29 cellular contexts compared by ENCODE assay signal in genomic region chr19:13705201-13705600, GRCh38.
"Had no signal": no experiment of that assay in that cellular context is flagged by ENCODE, and none has a peak within 500 bp of the region (broad histone marks: within the 10 kb centered on the region; RNA-seq: fewer than 3 reads in every experiment).

No MANE protein-coding gene starts in this region.

- H3K27ac Mint-ChIP-seq: dendritic cell treated with granulocyte-macrophage colony-stimulating factor and Interleukin-4, amounts not matched to agents 40 ng/mL and 50 ng/mL, for 4 days; effector memory CD8-positive, alpha-beta T cell; endodermal cell had no signal

- H3K4me1 ChIP-seq: colonic mucosa, foreskin keratinocyte, gastrocnemius medialis had no signal

- H3K4me3 ChIP-seq: colonic mucosa, coronary artery, dorsolateral prefrontal cortex, esophagus muscularis mucosa, esophagus squamous epithelium, gastrocnemius medialis, gastroesophageal sphincter, heart left ventricle, heart right ventricle had no signal

- H3K36me3 ChIP-seq: colonic mucosa, esophagus muscularis mucosa, esophagus squamous epithelium, gastrocnemius medialis, gastroesophageal sphincter, heart left ventricle, heart right ventricle had no signal

- DNase-seq: colonic mucosa; cortex of kidney; dermis blood vessel endothelial cell; dorsolateral prefrontal cortex; effector CD4-positive, alpha-beta T cell; effector CD8-positive, alpha-beta T cell; effector memory CD4-positive, alpha-beta T cell; effector memory CD8-positive, alpha-beta T cell; endodermal cell; erythroblast; esophagus squamous epithelium; foreskin fibroblast; foreskin keratinocyte; foreskin melanocyte; gastrocnemius medialis; glutamatergic neuron; head of caudate nucleus; heart left ventricle; heart right ventricle had no signal

- H3K9me3 Mint-ChIP-seq: dendritic cell treated with granulocyte-macrophage colony-stimulating factor and Interleukin-4, amounts not matched to agents 40 ng/mL and 50 ng/mL, for 4 days; effector memory CD8-positive, alpha-beta T cell had no signal

- H3K27me3 ChIP-seq: colonic mucosa had no signal

- H3K9me3 ChIP-seq: colonic mucosa, gastrocnemius medialis had no signal

- ATAC-seq: effector memory CD8-positive, alpha-beta T cell; esophagus mucosa; foreskin keratinocyte; gastrocnemius medialis; gastroesophageal sphincter; heart left ventricle; heart right ventricle had no signal

- H3K27ac ChIP-seq: colonic mucosa, coronary artery, dorsolateral prefrontal cortex, epithelial cell of prostate, esophagus muscularis mucosa, esophagus squamous epithelium, foreskin keratinocyte, gastrocnemius medialis, gastroesophageal sphincter, heart left ventricle, heart right ventricle had no signal

- H3K4me1 Mint-ChIP-seq: endodermal cell had no signal

- H3K4me3 Mint-ChIP-seq: dendritic cell treated with granulocyte-macrophage colony-stimulating factor and Interleukin-4, amounts not matched to agents 40 ng/mL and 50 ng/mL, for 4 days; effector memory CD8-positive, alpha-beta T cell; endodermal cell had no signal

- FAIRE-seq: colon, endometrium, endothelial cell of umbilical vein, frontal cortex had no signal
